Comparison of ENCODE assay signal across 11 cellular contexts in genomic region chr1:67166196-67166595, GRCh38. TPM values are rescaled to one million over a fixed set of nuclear protein-coding genes. Genes with fewer than 3 reads are reported as not detected.
DNase-seq lines count a peak whose midpoint lies in the region; ATAC-seq and TF ChIP-seq lines count a peak whose summit lies in the region.
"Had no signal": no experiment of that assay in that cellular context is flagged by ENCODE, and none has a peak within 500 bp of the region (broad histone marks: within the 10 kb centered on the region; RNA-seq: fewer than 3 reads in every experiment).

Gene IL23R (plus strand): TSS chr1:67166454. CDS start chr1:67168121, 1,667 bp downstream.

- H3K9me3 Mint-ChIP-seq in nephron progenitor cell, result no peaks in the 10 kb centered on the region

- no peaks in the 10 kb centered on the region for H3K4me1 Mint-ChIP-seq in nephron progenitor cell

- TF ChIP-seq CTCF in nephron progenitor cell (IDR thresholded peaks at IDR 0.05), result no peak

- H3K27me3 ChIP-seq in H7 (ENCODE audit: control insufficient read depth, insufficient read depth, low read length), result no peaks in the 10 kb centered on the region
- H3K27me3 ChIP-seq: uterus had no signal

- H3K27me3 Mint-ChIP-seq in nephron progenitor cell (ENCODE audit: low read depth, poor library complexity), result no peaks in the 10 kb centered on the region

- H3K4me3 ChIP-seq in H7 (ENCODE audit: insufficient read depth, low read depth, low read length), result no peak within 1 kb of the TSS
- H3K4me3 ChIP-seq: uterus had no signal

- H3K27ac Mint-ChIP-seq in nephron progenitor cell, result peak within 1 kb of the TSS; percentile 71

- ATAC-seq in GM21723 (IDR thresholded peaks at IDR 0.05; ENCODE audit: unreplicated experiment) (peak; percentile 89), HG03558 (IDR thresholded peaks at IDR 0.05; ENCODE audit: extremely low read depth, unreplicated experiment) (peak; percentile 65)

- H3K4me3 Mint-ChIP-seq in nephron progenitor cell, result no peak within 1 kb of the TSS

- peak; percentile 44 for DNase-seq in activated T-cell treated with anti-CD3 and anti-CD28 coated beads for 24 hours (ENCODE audit: low read depth)
- DNase-seq in activated T-cell treated with anti-CD3 and anti-CD28 coated beads for 4 hours, result no peak
- DNase-seq in nephron progenitor cell, result no peak
- DNase-seq in GDM1 (lab: John Stamatoyannopoulos, UW), result no peak
- no peak for DNase-seq in NCI-H2107 (lab: John Stamatoyannopoulos, UW)
- no peak for DNase-seq in H7
- DNase-seq: SHP77, uterus had no signal

- H3K36me3 Mint-ChIP-seq in nephron progenitor cell (ENCODE audit: low read depth), result no peaks in the 10 kb centered on the region

- H3K36me3 ChIP-seq in H7 (replicated peaks; ENCODE audit: control insufficient read depth, insufficient read depth, low read length), result no peaks in the 10 kb centered on the region
- H3K36me3 ChIP-seq: uterus had no signal

RNA-seq across cellular contexts. Expression of gene IL23R, which starts in this region (rescaled TPM):
- not detected in 2 replicates for total RNA-seq in H7 (2014; rRNA removed; shearing (Covaris generic))
- total RNA-seq: astrocyte had no signal
